28 cellular contexts compared by ENCODE assay signal in the genomic region with DNA sequence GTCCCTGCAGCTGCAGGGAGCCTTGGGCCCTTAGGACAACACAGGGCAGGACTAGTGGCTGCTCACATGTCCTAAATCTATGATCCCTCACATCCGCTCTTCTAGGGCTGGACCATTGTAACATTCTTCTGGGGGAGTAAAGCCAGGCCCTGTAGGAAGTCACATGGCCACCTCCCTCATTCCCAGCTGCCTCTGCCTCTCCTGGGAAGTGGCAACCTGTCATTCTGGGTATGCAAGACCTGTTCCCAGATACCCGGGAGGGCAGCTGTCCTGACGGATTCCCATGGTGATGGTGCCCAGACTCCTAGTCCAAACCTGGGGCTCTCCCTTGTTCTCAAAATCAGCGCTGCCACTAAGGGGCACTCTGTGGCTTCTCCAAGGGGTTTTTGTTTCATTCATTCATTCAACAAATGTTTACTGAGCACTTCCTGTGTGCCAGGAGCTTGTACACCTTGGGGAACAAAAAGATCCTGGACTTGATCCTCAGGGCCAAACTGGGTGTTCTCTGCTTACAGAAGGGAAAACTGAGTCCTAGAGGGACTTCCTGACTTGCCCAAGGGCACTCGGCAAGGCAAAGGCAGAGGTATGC.
DNase-seq lines count a peak whose midpoint lies in the region; ATAC-seq and TF ChIP-seq lines count a peak whose summit lies in the region.
"Had no signal": no experiment of that assay in that cellular context is flagged by ENCODE, and none has a peak within 500 bp of the region (broad histone marks: within the 10 kb centered on the region; RNA-seq: fewer than 3 reads in every experiment).

No MANE protein-coding gene starts in this region.

- intact Hi-C loops in prostate gland (cut with DNase I) (no loop called here), Caco-2 (cut with micrococcal nuclease; ENCODE audit: unreplicated experiment) (no loop called here)

- DNase-seq in G401 (ENCODE audit: low spot score) (peak; percentile 38), NCI-H69 (lab: John Stamatoyannopoulos, UW) (peak; percentile 8), prostate gland (ENCODE audit: low spot score) (no peak), Caco-2 (no peak), mesenteric fat pad (ENCODE audit: low spot score) (no peak), NCI-H510A (lab: John Stamatoyannopoulos, UW) (no peak), progenitor cell of endocrine pancreas (ENCODE audit: low spot score, unreplicated experiment) (no peak)
- DNase-seq: activated CD4-positive, alpha-beta memory T cell treated with anti-CD3 and anti-CD28 coated beads, Interleukin-2, amount 10 ng/mL, durations not matched to agents 7 days and 5 days; activated CD4-positive, CD25-positive, alpha-beta regulatory T cell treated with anti-CD3 and anti-CD28 coated beads, Interleukin-2, amount 50 U/mL, for 72 hours; activated effector memory CD4-positive, alpha-beta T cell treated with Interleukin-2 at 50 U/mL for 16 hours; activated naive CD8-positive, alpha-beta T cell treated with anti-CD3 and anti-CD28 coated beads for 36 hours; KBM-7; left ventricle myocardium superior; MG63; NCI-H1436; NCI-H446 treated with DMSO at 0.1 percent for 48 hours; NK-92 treated with Interleukin-12 subunit alpha and Interleukin-12 subunit beta, amount 100 ng/mL, for 24 hours; stimulated activated CD4-positive, alpha-beta T cell treated with anti-CD3 and anti-CD28 coated beads, Interleukin-4, amount 100 ng/mL, for 24 hours; stimulated activated naive CD4-positive, alpha-beta T cell; T-cell; uterus had no signal

- no TSS peak for BruUV-seq in Caco-2 (replicated peaks; lab: Mats Ljungman, UMichigan)

- TF ChIP-seq CTCF in gastroesophageal sphincter (IDR thresholded peaks at IDR 0.05) (no peak), prostate gland (IDR thresholded peaks at IDR 0.05) (no peak), Caco-2 (IDR thresholded peaks at IDR 0.05; ENCODE audit: insufficient read depth in 1 of 2, low read depth in 1 of 2, low read length in 1 of 2, severe bottlenecking in 1 of 2, unreplicated experiment in 1 of 2) (no peak), progenitor cell of endocrine pancreas (IDR thresholded peaks at IDR 0.05; ENCODE audit: unreplicated experiment) (no peak)

- H3K27ac Mint-ChIP-seq in Caco-2 (ENCODE audit: unreplicated experiment) (no peak overlapping the region), progenitor cell of endocrine pancreas (no peak overlapping the region)
- H3K27ac Mint-ChIP-seq: activated CD4-positive, alpha-beta memory T cell treated with anti-CD3 and anti-CD28 coated beads, Interleukin-2, amount 10 ng/mL, durations not matched to agents 7 days and 5 days; activated naive CD8-positive, alpha-beta T cell treated with anti-CD3 and anti-CD28 coated beads for 36 hours; CD14-positive monocyte; T-cell had no signal

- H3K4me3 Mint-ChIP-seq in Caco-2 (ENCODE audit: unreplicated experiment) (no peak overlapping the region), progenitor cell of endocrine pancreas (ENCODE audit: low read depth) (no peak overlapping the region)
- H3K4me3 Mint-ChIP-seq: activated CD4-positive, alpha-beta memory T cell treated with anti-CD3 and anti-CD28 coated beads, Interleukin-2, amount 10 ng/mL, durations not matched to agents 7 days and 5 days; activated naive CD8-positive, alpha-beta T cell treated with anti-CD3 and anti-CD28 coated beads for 36 hours; CD14-positive monocyte; central memory CD8-positive, alpha-beta T cell; T-cell had no signal

- H3K36me3 Mint-ChIP-seq in Caco-2 (ENCODE audit: insufficient read depth, unreplicated experiment) (no peaks in the 10 kb centered on the region), progenitor cell of endocrine pancreas (ENCODE audit: insufficient read depth) (no peaks in the 10 kb centered on the region)
- H3K36me3 Mint-ChIP-seq: activated naive CD8-positive, alpha-beta T cell treated with anti-CD3 and anti-CD28 coated beads for 36 hours; CD14-positive monocyte; T-cell had no signal

- H3K27me3 Mint-ChIP-seq in Caco-2 (ENCODE audit: insufficient read depth, unreplicated experiment) (peaks cover 10% of the 10 kb centered on the region), progenitor cell of endocrine pancreas (no peaks in the 10 kb centered on the region)
- H3K27me3 Mint-ChIP-seq: activated naive CD8-positive, alpha-beta T cell treated with anti-CD3 and anti-CD28 coated beads for 36 hours had no signal

- peaks cover 0 to 9% of the 10 kb centered on the region in 2 donors for H3K36me3 ChIP-seq in gastroesophageal sphincter
- H3K36me3 ChIP-seq in prostate gland = no peaks in the 10 kb centered on the region
- no peaks in the 10 kb centered on the region for H3K36me3 ChIP-seq in Caco-2 (ENCODE audit: control insufficient read depth, insufficient read depth, low read length)
- H3K36me3 ChIP-seq: MG63, neutrophil, uterus had no signal

- no peak for TF ChIP-seq EP300 in gastroesophageal sphincter (IDR thresholded peaks at IDR 0.05)

- no peaks in the 10 kb centered on the region for H3K4me1 Mint-ChIP-seq in Caco-2 (ENCODE audit: low read depth, unreplicated experiment)
- H3K4me1 Mint-ChIP-seq in progenitor cell of endocrine pancreas (ENCODE audit: low read depth) = peaks cover 5% of the 10 kb centered on the region
- H3K4me1 Mint-ChIP-seq: CD14-positive monocyte; central memory CD8-positive, alpha-beta T cell had no signal

- in situ Hi-C loops in G401 (cut with HindIII; ENCODE audit: low sequenced_read_pairs) = no loop called here

- POLR2A ChIA-PET in Caco-2 (lab: Charles Lee) = no interaction called here

- H3K4me1 ChIP-seq in gastroesophageal sphincter (peaks cover 0 to 54% (median 11%) of the 10 kb centered on the region in 3 donors), prostate gland (replicated peaks) (no peaks in the 10 kb centered on the region), Caco-2 (no peaks in the 10 kb centered on the region)
- H3K4me1 ChIP-seq: ascending aorta, uterus had no signal

- TF ChIP-seq POLR2A in gastroesophageal sphincter (IDR thresholded peaks at IDR 0.05) (no peak), prostate gland (IDR thresholded peaks at IDR 0.05) (no peak)

- no peaks in the 10 kb centered on the region for H3K27me3 ChIP-seq in gastroesophageal sphincter
- no peaks in the 10 kb centered on the region for H3K27me3 ChIP-seq in prostate gland (replicated peaks; ENCODE audit: insufficient read depth)
- H3K27me3 ChIP-seq in Caco-2 (replicated peaks; ENCODE audit: control insufficient read depth, insufficient read depth, low read length) = no peaks in the 10 kb centered on the region
- H3K27me3 ChIP-seq: ascending aorta, dorsolateral prefrontal cortex, MG63, uterus had no signal

- H3K27ac ChIP-seq in gastroesophageal sphincter = peak overlapping the region in 3 of 4 donors; percentile 65 to 78 (median 72)
- peak overlapping the region; percentile 43 to 45 for H3K27ac ChIP-seq in prostate gland
- H3K27ac ChIP-seq: ascending aorta, neutrophil, uterus had no signal

- 78 to 80% methylated on average over 1 to 4 of the region's 5 CpGs for WGBS in gastroesophageal sphincter (ENCODE audit: low coverage in 1 of 2), 2 donors
- WGBS in prostate gland = 53% methylated on average over 5 of the region's 5 CpGs

- CTCF ChIA-PET in Caco-2 (lab: Charles Lee) = interaction anchor here (0.6 to 1.6 kb wide), 3 partner anchors 26 to 94 kb away, joined by 4 to 13 read pairs (median 4); no protein-coding TSS in a partner anchor

- H3K4me3 ChIP-seq in gastroesophageal sphincter (no peak overlapping the region), prostate gland (no peak overlapping the region), Caco-2 (ENCODE audit: low read depth, low read length) (no peak overlapping the region)
- H3K4me3 ChIP-seq: ascending aorta, dorsolateral prefrontal cortex, MG63, uterus had no signal

- H3K9me3 ChIP-seq in gastroesophageal sphincter = no peaks in the 10 kb centered on the region
- no peaks in the 10 kb centered on the region for H3K9me3 ChIP-seq in prostate gland
- H3K9me3 ChIP-seq in Caco-2 = no peaks in the 10 kb centered on the region
- H3K9me3 ChIP-seq: ascending aorta, MG63, neutrophil, uterus had no signal

- no peak for ATAC-seq in gastroesophageal sphincter
- ATAC-seq: left ventricle myocardium superior, Panc1, T-cell had no signal

- no peaks in the 10 kb centered on the region for H3K9me3 Mint-ChIP-seq in Caco-2 (ENCODE audit: unreplicated experiment)
- H3K9me3 Mint-ChIP-seq in progenitor cell of endocrine pancreas (ENCODE audit: low read depth) = no peaks in the 10 kb centered on the region
- H3K9me3 Mint-ChIP-seq: activated CD4-positive, alpha-beta memory T cell treated with anti-CD3 and anti-CD28 coated beads, Interleukin-2, amount 10 ng/mL, durations not matched to agents 7 days and 5 days; activated naive CD8-positive, alpha-beta T cell treated with anti-CD3 and anti-CD28 coated beads for 36 hours; central memory CD8-positive, alpha-beta T cell; T-cell had no signal

Comparison
In these comparisons a context has a peak if more than half of its experiments do, and no peak if none do; other contexts are left out.
1. DNase-seq: peak in G401 (single experiment) and NCI-H69 (single experiment); none in prostate gland (single experiment), Caco-2 (0 of 2), mesenteric fat pad (single experiment), NCI-H510A (single experiment) and progenitor cell of endocrine pancreas (single experiment).